ENCODE assay signal across 8 cellular contexts in the genomic region with DNA sequence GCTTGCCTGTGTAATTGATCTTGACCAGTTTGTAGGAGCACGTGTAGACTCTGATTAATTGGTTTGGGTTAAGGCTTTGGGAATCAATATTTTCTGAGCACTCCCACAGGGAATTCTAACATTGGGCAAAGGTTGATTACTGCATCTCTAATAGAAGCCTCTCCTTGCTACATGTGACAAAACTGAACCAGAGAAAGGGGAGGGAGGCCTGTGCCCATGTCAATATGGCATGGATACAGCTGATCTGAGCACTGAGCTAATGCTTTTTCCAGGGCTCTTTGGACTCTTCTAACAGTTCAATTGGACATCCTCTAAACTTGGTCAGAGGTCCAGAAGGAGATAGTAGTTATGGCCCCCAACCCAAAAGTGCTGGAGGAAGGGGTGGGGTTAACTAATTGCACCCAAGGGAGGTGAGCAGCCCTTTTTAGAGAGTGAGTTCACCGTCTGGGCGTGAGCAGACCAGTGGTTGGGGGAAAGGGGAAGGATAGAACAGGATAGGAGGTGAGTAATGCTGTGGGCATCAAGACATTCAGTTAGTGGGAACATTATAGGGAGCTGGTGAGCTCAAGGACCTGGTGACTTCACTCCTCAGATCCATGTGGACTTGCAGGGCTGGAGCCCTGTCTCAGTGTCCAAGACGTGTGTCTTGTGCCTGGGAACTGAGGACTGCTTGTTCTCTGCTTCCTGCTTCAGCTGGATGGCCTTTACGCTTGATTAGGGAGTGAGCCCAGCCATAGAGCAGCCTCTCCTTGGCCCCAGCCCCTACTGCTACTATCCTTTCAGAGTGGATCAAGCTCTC. TPM values are rescaled to one million over a fixed set of nuclear protein-coding genes. Genes with fewer than 3 reads are reported as not detected.
DNase-seq lines count a peak whose midpoint lies in the region; TF ChIP-seq lines count a peak whose summit lies in the region.

No MANE protein-coding gene starts in this region.

- H3F3A ChIP-seq in DOHH2 (ENCODE audit: control insufficient read depth, insufficient read depth): no peaks in the 10 kb centered on the region

- no peak overlapping the region for H3K9ac ChIP-seq in rectal smooth muscle tissue (ENCODE audit: low read length)

- intact Hi-C loops in esophagus muscularis mucosa (cut with DNase I): no loop called here
- intact Hi-C loops in posterior vena cava (cut with DNase I): no loop called here

- TF ChIP-seq CTCF in DOHH2 (IDR thresholded peaks at IDR 0.05; ENCODE audit: low read depth, low read length, poor library complexity, severe bottlenecking) (no peak), esophagus muscularis mucosa (IDR thresholded peaks at IDR 0.05) (no peak)

- H3K4me1 ChIP-seq in DOHH2 (ENCODE audit: control insufficient read depth, low read length) (peaks cover 93% of the 10 kb centered on the region), esophagus muscularis mucosa (peaks cover 78 to 99% (median 83%) of the 10 kb centered on the region in 4 donors), rectal smooth muscle tissue (ENCODE audit: control insufficient read depth, insufficient read depth, low read length) (peaks cover 4% of the 10 kb centered on the region)

- H3K9me3 ChIP-seq in DOHH2 (ENCODE audit: control insufficient read depth, insufficient read depth, low read length) (no peaks in the 10 kb centered on the region), esophagus muscularis mucosa (no peaks in the 10 kb centered on the region)

- DNase-seq in RPMI7951 (ENCODE audit: low read depth) (peak; percentile 88), esophagus muscularis mucosa (ENCODE audit: extremely low spot score) (no peak), cortex of kidney (lab: John Stamatoyannopoulos, UW) (no peak), RPMI8226 (no peak), posterior vena cava (ENCODE audit: low spot score) (no peak)
- DNase-seq in stimulated activated CD4-positive, alpha-beta T cell treated with anti-CD3 and anti-CD28 coated beads, Interleukin-2, amount 100 ng/mL, for 48 hours: no peak

- H3K4me2 ChIP-seq in DOHH2 (ENCODE audit: low read length): peak overlapping the region; percentile 26; the same call in 1 of the 2 replicates

- no peaks in the 10 kb centered on the region for H3K27me3 ChIP-seq in DOHH2 (ENCODE audit: control insufficient read depth, low read length)
- H3K27me3 ChIP-seq in esophagus muscularis mucosa: no peaks in the 10 kb centered on the region
- H3K27me3 ChIP-seq in rectal smooth muscle tissue (ENCODE audit: control insufficient read depth, insufficient read depth, low read length): no peaks in the 10 kb centered on the region

- TF ChIP-seq EP300 in esophagus muscularis mucosa (IDR thresholded peaks at IDR 0.05): no peak

- H3K27ac ChIP-seq in DOHH2 (ENCODE audit: low read depth, low read length): no peak overlapping the region
- H3K27ac ChIP-seq in esophagus muscularis mucosa (replicated peaks in 1 of 4): peak overlapping the region; percentile 30 to 68 (median 54)
- peak overlapping the region; percentile 57 for H3K27ac ChIP-seq in rectal smooth muscle tissue (ENCODE audit: low read depth, low read length)

- peaks cover 99% of the 10 kb centered on the region for H3K79me2 ChIP-seq in DOHH2 (ENCODE audit: control insufficient read depth, low read length)

- no peak for TF ChIP-seq POLR2A in esophagus muscularis mucosa (IDR thresholded peaks at IDR 0.05; ENCODE audit: low read depth)

- H3K4me3 ChIP-seq in DOHH2 (ENCODE audit: low read length) (no peak overlapping the region; the same call in 1 of the 2 replicates), esophagus muscularis mucosa (no peak overlapping the region), rectal smooth muscle tissue (ENCODE audit: low read length) (no peak overlapping the region)

- no peaks in the 10 kb centered on the region for H3K36me3 ChIP-seq in DOHH2 (ENCODE audit: control insufficient read depth, low read length)
- H3K36me3 ChIP-seq in esophagus muscularis mucosa: no peaks in the 10 kb centered on the region
- H3K36me3 ChIP-seq in rectal smooth muscle tissue (ENCODE audit: control insufficient read depth, insufficient read depth, low read length): no peaks in the 10 kb centered on the region

- H4K20me1 ChIP-seq in DOHH2 (ENCODE audit: control insufficient read depth, insufficient read depth, low read depth, low read length): no peaks in the 10 kb centered on the region

- WGBS in esophagus muscularis mucosa: 47% methylated on average over 5 of the region's 5 CpGs

- no peaks in the 10 kb centered on the region for H3K9me2 ChIP-seq in DOHH2 (replicated peaks; ENCODE audit: control insufficient read depth, low read length)

RNA-seq across cellular contexts. Expression of gene MSN, which starts 22.8 kb away (rescaled TPM):
- 389 and 461 TPM in 2 replicates for total RNA-seq in RPMI7951 (2014; rRNA removed; shearing (Covaris generic))
- total RNA-seq in esophagus muscularis mucosa: 100 to 1,000 TPM; 206 to 311 (median 290) TPM
- total RNA-seq in posterior vena cava: 100 to 1,000 TPM; 342 to 478 TPM
